1 cellular context compared by ENCODE assay signal in genomic region chrX:136086521-136086920, GRCh38.
TF ChIP-seq lines count a peak whose summit lies in the region.

No MANE protein-coding gene starts in this region.

TF ChIP-seq in SK-N-SH treated with all-trans-retinoic acid at 6 μM for 48 hours, 23 proteins besides CTCF, POLR2A, EP300 and RAD21 (continued from another document):
- TF ChIP-seq, protein P1, sequence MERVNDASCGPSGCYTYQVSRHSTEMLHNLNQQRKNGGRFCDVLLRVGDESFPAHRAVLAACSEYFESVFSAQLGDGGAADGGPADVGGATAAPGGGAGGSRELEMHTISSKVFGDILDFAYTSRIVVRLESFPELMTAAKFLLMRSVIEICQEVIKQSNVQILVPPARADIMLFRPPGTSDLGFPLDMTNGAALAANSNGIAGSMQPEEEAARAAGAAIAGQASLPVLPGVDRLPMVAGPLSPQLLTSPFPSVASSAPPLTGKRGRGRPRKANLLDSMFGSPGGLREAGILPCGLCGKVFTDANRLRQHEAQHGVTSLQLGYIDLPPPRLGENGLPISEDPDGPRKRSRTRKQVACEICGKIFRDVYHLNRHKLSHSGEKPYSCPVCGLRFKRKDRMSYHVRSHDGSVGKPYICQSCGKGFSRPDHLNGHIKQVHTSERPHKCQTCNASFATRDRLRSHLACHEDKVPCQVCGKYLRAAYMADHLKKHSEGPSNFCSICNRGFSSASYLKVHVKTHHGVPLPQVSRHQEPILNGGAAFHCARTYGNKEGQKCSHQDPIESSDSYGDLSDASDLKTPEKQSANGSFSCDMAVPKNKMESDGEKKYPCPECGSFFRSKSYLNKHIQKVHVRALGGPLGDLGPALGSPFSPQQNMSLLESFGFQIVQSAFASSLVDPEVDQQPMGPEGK (CRISPR knock-in tag; IDR thresholded peaks at IDR 0.05; ENCODE audit: borderline replicate concordance): no peak
- no peak for TF ChIP-seq GLIS3 (CRISPR knock-in tag; IDR thresholded peaks at IDR 0.05)
